In the genomic region with DNA sequence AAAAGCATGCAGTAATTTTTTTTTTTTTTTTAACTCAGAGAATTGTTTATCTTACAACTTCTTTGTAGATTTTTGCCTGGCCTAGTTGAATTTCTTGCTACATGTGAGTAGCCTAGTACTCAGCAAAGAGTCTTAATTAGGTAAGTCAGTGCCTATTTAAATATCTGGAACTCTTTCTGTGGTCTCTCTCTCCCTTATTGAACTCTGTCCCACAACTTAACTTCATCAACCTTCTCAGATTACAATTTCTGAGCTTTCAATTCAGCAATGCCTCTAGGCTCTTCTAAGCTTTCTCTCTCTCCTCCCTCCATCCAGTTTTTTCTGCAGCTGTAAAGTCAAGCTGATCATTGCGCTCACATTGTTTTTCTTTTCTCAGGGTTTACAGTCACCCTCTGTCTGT, we compare ENCODE assay signal across 1 cellular context.
TF ChIP-seq lines count a peak whose summit lies in the region.

No MANE protein-coding gene starts in this region.

TF ChIP-seq in HEK293T, 16 proteins besides CTCF, POLR2A, EP300 and RAD21 (continued from another document):
- TF ChIP-seq PKNOX1 (IDR thresholded peaks at IDR 0.05) (peak; percentile 49; the same call in 1 of the 2 replicates), FOXM1 (IDR thresholded peaks at IDR 0.05; ENCODE audit: borderline replicate concordance) (no peak), SP1 (IDR thresholded peaks at IDR 0.05) (no peak), FOXA1 (IDR thresholded peaks at IDR 0.05) (no peak), LEF1 (IDR thresholded peaks at IDR 0.05; ENCODE audit: borderline replicate concordance) (no peak), ARNT (IDR thresholded peaks at IDR 0.05) (no peak), SUZ12 (IDR thresholded peaks at IDR 0.05) (no peak)
